2 cellular contexts compared by ENCODE assay signal in the genomic region with DNA sequence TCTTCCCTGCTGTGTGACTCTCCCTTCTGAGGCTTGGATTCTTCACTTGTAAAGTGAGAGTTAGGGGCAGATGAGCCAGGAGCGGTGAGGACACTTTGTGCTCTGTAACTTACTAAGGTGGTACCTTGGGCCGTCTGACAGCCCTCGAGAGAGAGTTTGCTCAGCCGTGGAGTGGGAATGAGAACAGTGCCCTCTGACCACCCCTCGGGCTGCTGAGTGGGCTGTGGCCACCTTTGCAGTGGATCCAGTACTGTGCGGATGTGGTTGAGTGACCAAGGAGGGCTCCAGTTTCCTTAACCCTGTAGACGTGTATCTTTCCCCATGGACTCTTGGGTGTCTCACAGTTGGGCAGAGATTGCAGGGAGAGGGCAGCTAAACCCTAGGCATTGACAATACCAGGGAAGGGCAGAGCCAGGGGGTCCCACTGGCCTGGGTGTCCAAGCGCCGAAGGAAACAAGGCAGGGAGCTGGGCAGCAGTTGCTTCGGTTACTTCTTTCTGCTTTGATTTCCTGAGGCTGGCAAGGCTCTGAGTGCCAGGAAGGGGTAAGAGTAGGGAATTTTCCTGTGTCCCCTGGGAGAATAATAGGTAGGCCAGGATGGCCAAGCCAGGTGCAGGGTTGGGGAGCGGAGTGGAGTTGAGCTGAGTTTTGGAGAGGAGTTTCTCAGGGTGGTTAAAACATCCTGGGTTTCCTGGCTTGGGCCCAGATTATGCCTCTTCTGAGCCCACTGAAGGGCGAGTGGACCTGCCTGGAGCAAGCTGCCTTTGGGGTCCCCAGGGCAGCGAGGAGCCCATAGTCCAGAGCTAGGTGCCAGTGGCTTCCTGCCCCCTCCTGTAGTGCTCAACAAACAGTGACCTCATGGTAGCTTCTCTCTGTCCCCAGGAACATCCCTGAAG.
TF ChIP-seq lines count a peak whose summit lies in the region.

No MANE protein-coding gene starts in this region.

TF ChIP-seq in GM23338, 12 proteins besides CTCF, POLR2A, EP300 and RAD21 (continued from another document and continues in another):
- TF ChIP-seq EZH2 (IDR thresholded peaks at IDR 0.05; ENCODE audit: low read depth, unreplicated experiment) = no peak
- TF ChIP-seq, protein P1, sequence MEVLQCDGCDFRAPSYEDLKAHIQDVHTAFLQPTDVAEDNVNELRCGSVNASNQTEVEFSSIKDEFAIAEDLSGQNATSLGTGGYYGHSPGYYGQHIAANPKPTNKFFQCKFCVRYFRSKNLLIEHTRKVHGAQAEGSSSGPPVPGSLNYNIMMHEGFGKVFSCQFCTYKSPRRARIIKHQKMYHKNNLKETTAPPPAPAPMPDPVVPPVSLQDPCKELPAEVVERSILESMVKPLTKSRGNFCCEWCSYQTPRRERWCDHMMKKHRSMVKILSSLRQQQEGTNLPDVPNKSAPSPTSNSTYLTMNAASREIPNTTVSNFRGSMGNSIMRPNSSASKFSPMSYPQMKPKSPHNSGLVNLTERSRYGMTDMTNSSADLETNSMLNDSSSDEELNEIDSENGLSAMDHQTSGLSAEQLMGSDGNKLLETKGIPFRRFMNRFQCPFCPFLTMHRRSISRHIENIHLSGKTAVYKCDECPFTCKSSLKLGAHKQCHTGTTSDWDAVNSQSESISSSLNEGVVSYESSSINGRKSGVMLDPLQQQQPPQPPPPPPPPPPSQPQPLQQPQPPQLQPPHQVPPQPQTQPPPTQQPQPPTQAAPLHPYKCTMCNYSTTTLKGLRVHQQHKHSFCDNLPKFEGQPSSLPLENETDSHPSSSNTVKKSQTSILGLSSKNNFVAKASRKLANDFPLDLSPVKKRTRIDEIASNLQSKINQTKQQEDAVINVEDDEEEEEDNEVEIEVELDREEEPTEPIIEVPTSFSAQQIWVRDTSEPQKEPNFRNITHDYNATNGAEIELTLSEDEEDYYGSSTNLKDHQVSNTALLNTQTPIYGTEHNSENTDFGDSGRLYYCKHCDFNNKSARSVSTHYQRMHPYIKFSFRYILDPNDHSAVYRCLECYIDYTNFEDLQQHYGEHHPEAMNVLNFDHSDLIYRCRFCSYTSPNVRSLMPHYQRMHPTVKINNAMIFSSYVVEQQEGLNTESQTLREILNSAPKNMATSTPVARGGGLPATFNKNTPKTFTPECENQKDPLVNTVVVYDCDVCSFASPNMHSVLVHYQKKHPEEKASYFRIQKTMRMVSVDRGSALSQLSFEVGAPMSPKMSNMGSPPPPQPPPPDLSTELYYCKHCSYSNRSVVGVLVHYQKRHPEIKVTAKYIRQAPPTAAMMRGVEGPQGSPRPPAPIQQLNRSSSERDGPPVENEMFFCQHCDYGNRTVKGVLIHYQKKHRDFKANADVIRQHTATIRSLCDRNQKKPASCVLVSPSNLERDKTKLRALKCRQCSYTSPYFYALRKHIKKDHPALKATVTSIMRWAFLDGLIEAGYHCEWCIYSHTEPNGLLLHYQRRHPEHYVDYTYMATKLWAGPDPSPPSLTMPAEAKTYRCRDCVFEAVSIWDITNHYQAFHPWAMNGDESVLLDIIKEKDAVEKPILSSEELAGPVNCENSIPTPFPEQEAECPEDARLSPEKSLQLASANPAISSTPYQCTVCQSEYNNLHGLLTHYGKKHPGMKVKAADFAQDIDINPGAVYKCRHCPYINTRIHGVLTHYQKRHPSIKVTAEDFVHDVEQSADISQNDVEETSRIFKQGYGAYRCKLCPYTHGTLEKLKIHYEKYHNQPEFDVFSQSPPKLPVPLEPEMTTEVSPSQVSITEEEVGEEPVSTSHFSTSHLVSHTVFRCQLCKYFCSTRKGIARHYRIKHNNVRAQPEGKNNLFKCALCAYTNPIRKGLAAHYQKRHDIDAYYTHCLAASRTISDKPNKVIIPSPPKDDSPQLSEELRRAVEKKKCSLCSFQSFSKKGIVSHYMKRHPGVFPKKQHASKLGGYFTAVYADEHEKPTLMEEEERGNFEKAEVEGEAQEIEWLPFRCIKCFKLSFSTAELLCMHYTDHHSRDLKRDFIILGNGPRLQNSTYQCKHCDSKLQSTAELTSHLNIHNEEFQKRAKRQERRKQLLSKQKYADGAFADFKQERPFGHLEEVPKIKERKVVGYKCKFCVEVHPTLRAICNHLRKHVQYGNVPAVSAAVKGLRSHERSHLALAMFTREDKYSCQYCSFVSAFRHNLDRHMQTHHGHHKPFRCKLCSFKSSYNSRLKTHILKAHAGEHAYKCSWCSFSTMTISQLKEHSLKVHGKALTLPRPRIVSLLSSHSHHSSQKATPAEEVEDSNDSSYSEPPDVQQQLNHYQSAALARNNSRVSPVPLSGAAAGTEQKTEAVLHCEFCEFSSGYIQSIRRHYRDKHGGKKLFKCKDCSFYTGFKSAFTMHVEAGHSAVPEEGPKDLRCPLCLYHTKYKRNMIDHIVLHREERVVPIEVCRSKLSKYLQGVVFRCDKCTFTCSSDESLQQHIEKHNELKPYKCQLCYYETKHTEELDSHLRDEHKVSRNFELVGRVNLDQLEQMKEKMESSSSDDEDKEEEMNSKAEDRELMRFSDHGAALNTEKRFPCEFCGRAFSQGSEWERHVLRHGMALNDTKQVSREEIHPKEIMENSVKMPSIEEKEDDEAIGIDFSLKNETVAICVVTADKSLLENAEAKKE (CRISPR knock-in tag; IDR thresholded peaks at IDR 0.05) = no peak
- TF ChIP-seq ZNF331 (CRISPR knock-in tag; IDR thresholded peaks at IDR 0.05; ENCODE audit: low read depth) = no peak
- no peak for TF ChIP-seq POLR2AphosphoS5 (IDR thresholded peaks at IDR 0.05; ENCODE audit: low read depth)
- no peak for TF ChIP-seq EZH2phosphoT487 (IDR thresholded peaks at IDR 0.05; ENCODE audit: unreplicated experiment)
- TF ChIP-seq STAT1 (IDR thresholded peaks at IDR 0.05; ENCODE audit: unreplicated experiment) = no peak
- no peak for TF ChIP-seq NANOG (IDR thresholded peaks at IDR 0.05; ENCODE audit: borderline replicate concordance)
- TF ChIP-seq, protein P2, sequence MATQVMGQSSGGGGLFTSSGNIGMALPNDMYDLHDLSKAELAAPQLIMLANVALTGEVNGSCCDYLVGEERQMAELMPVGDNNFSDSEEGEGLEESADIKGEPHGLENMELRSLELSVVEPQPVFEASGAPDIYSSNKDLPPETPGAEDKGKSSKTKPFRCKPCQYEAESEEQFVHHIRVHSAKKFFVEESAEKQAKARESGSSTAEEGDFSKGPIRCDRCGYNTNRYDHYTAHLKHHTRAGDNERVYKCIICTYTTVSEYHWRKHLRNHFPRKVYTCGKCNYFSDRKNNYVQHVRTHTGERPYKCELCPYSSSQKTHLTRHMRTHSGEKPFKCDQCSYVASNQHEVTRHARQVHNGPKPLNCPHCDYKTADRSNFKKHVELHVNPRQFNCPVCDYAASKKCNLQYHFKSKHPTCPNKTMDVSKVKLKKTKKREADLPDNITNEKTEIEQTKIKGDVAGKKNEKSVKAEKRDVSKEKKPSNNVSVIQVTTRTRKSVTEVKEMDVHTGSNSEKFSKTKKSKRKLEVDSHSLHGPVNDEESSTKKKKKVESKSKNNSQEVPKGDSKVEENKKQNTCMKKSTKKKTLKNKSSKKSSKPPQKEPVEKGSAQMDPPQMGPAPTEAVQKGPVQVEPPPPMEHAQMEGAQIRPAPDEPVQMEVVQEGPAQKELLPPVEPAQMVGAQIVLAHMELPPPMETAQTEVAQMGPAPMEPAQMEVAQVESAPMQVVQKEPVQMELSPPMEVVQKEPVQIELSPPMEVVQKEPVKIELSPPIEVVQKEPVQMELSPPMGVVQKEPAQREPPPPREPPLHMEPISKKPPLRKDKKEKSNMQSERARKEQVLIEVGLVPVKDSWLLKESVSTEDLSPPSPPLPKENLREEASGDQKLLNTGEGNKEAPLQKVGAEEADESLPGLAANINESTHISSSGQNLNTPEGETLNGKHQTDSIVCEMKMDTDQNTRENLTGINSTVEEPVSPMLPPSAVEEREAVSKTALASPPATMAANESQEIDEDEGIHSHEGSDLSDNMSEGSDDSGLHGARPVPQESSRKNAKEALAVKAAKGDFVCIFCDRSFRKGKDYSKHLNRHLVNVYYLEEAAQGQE (IDR thresholded peaks at IDR 0.05; ENCODE audit: unreplicated experiment) = no peak
- no peak for TF ChIP-seq ZNF114 (CRISPR knock-in tag; IDR thresholded peaks at IDR 0.05)

TF ChIP-seq in WTC11, 78 proteins besides CTCF, POLR2A, EP300 and RAD21 (continued from another document):
- TF ChIP-seq, protein P3, sequence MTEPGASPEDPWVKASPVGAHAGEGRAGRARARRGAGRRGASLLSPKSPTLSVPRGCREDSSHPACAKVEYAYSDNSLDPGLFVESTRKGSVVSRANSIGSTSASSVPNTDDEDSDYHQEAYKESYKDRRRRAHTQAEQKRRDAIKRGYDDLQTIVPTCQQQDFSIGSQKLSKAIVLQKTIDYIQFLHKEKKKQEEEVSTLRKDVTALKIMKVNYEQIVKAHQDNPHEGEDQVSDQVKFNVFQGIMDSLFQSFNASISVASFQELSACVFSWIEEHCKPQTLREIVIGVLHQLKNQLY (CRISPR knock-in tag; IDR thresholded peaks at IDR 0.05) = no peak
- TF ChIP-seq, protein P4, sequence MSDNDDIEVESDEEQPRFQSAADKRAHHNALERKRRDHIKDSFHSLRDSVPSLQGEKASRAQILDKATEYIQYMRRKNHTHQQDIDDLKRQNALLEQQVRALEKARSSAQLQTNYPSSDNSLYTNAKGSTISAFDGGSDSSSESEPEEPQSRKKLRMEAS (CRISPR knock-in tag; IDR thresholded peaks at IDR 0.05) = no peak
- TF ChIP-seq ZNF423 (CRISPR knock-in tag; IDR thresholded peaks at IDR 0.05) (no peak), FOXK1 (CRISPR knock-in tag; IDR thresholded peaks at IDR 0.05) (no peak), HMGA2 (CRISPR knock-in tag; IDR thresholded peaks at IDR 0.05) (no peak), NR3C1 (CRISPR knock-in tag; conservative IDR thresholded peaks at IDR 0.05; ENCODE audit: low read depth) (no peak), IRF2 (CRISPR knock-in tag; IDR thresholded peaks at IDR 0.05; ENCODE audit: borderline replicate concordance, low read depth) (no peak), ZNF232 (CRISPR knock-in tag; IDR thresholded peaks at IDR 0.05) (no peak), OVOL2 (CRISPR knock-in tag; IDR thresholded peaks at IDR 0.05; ENCODE audit: borderline replicate concordance) (no peak), NR1H2 (CRISPR knock-in tag; IDR thresholded peaks at IDR 0.05) (no peak), GABPB1 (CRISPR knock-in tag; IDR thresholded peaks at IDR 0.05) (no peak), JAZF1 (CRISPR knock-in tag; IDR thresholded peaks at IDR 0.05) (no peak), PRRX2 (CRISPR knock-in tag; IDR thresholded peaks at IDR 0.05) (no peak), NFATC4 (CRISPR knock-in tag; IDR thresholded peaks at IDR 0.05) (no peak), TEAD1 (CRISPR knock-in tag; IDR thresholded peaks at IDR 0.05) (no peak), CBFB (CRISPR knock-in tag; IDR thresholded peaks at IDR 0.05; ENCODE audit: low read depth) (no peak)
- TF ChIP-seq, protein P5, sequence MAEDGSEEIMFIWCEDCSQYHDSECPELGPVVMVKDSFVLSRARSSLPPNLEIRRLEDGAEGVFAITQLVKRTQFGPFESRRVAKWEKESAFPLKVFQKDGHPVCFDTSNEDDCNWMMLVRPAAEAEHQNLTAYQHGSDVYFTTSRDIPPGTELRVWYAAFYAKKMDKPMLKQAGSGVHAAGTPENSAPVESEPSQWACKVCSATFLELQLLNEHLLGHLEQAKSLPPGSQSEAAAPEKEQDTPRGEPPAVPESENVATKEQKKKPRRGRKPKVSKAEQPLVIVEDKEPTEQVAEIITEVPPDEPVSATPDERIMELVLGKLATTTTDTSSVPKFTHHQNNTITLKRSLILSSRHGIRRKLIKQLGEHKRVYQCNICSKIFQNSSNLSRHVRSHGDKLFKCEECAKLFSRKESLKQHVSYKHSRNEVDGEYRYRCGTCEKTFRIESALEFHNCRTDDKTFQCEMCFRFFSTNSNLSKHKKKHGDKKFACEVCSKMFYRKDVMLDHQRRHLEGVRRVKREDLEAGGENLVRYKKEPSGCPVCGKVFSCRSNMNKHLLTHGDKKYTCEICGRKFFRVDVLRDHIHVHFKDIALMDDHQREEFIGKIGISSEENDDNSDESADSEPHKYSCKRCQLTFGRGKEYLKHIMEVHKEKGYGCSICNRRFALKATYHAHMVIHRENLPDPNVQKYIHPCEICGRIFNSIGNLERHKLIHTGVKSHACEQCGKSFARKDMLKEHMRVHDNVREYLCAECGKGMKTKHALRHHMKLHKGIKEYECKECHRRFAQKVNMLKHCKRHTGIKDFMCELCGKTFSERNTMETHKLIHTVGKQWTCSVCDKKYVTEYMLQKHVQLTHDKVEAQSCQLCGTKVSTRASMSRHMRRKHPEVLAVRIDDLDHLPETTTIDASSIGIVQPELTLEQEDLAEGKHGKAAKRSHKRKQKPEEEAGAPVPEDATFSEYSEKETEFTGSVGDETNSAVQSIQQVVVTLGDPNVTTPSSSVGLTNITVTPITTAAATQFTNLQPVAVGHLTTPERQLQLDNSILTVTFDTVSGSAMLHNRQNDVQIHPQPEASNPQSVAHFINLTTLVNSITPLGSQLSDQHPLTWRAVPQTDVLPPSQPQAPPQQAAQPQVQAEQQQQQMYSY (CRISPR knock-in tag; IDR thresholded peaks at IDR 0.05) = no peak
- TF ChIP-seq, protein P6, sequence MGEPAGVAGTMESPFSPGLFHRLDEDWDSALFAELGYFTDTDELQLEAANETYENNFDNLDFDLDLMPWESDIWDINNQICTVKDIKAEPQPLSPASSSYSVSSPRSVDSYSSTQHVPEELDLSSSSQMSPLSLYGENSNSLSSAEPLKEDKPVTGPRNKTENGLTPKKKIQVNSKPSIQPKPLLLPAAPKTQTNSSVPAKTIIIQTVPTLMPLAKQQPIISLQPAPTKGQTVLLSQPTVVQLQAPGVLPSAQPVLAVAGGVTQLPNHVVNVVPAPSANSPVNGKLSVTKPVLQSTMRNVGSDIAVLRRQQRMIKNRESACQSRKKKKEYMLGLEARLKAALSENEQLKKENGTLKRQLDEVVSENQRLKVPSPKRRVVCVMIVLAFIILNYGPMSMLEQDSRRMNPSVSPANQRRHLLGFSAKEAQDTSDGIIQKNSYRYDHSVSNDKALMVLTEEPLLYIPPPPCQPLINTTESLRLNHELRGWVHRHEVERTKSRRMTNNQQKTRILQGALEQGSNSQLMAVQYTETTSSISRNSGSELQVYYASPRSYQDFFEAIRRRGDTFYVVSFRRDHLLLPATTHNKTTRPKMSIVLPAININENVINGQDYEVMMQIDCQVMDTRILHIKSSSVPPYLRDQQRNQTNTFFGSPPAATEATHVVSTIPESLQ (CRISPR knock-in tag; IDR thresholded peaks at IDR 0.05) = no peak
